In the genomic region with DNA sequence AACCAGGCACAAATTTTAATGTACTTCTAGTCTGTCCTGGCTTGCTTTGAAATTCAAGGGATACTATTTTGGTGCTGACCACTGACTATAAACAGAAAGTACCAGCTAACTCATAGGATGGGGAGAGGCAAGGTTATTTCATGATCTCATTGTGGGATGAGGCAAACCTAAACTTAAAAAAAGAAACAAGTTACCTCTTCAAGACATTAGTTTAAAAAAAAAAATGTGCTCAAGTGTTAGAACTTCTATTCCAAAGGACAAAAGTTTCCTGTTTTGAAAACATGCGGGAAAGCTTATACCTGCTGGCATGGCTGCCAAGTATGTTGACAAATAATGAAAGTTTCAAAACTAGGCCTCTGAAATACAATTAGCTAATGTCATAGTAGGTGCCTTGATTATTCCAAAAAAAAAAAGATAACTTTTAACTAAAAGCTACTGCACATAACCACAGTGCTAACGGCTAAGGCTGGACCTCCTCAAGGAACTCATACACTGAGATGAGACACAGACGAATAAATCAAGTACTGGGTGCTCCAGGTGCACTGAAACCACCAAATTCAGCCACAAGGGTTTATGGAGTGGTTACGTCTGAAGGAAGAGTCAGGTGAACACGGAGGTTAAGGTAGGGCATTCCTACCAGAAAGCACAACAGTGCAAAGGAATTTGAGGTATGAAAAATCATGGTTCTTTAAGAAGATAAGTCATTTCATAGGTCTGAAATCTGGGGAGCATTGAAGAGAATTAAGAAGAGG, we compare ENCODE assay signal across 1 cellular context.
TF ChIP-seq lines count a peak whose summit lies in the region.

No MANE protein-coding gene starts in this region.

TF ChIP-seq in WTC11, 78 proteins besides CTCF, POLR2A, EP300 and RAD21 (continued from another document):
- TF ChIP-seq MXD4 (CRISPR knock-in tag; IDR thresholded peaks at IDR 0.05; ENCODE audit: borderline replicate concordance): no peak
- TF ChIP-seq FOXP1 (CRISPR knock-in tag; IDR thresholded peaks at IDR 0.05; ENCODE audit: borderline replicate concordance): no peak
- TF ChIP-seq SMAD3 (CRISPR knock-in tag; IDR thresholded peaks at IDR 0.05; ENCODE audit: borderline replicate concordance): no peak
- TF ChIP-seq, protein P1, sequence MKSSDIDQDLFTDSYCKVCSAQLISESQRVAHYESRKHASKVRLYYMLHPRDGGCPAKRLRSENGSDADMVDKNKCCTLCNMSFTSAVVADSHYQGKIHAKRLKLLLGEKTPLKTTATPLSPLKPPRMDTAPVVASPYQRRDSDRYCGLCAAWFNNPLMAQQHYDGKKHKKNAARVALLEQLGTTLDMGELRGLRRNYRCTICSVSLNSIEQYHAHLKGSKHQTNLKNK (CRISPR knock-in tag; IDR thresholded peaks at IDR 0.05): no peak
- TF ChIP-seq NR3C1 (CRISPR knock-in tag; conservative IDR thresholded peaks at IDR 0.05; ENCODE audit: low read depth): no peak
- TF ChIP-seq, protein P2, sequence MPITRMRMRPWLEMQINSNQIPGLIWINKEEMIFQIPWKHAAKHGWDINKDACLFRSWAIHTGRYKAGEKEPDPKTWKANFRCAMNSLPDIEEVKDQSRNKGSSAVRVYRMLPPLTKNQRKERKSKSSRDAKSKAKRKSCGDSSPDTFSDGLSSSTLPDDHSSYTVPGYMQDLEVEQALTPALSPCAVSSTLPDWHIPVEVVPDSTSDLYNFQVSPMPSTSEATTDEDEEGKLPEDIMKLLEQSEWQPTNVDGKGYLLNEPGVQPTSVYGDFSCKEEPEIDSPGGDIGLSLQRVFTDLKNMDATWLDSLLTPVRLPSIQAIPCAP (CRISPR knock-in tag; IDR thresholded peaks at IDR 0.05): no peak
- TF ChIP-seq GTF2I (CRISPR knock-in tag; conservative IDR thresholded peaks at IDR 0.05): no peak
- TF ChIP-seq GABPB1 (CRISPR knock-in tag; IDR thresholded peaks at IDR 0.05): no peak
- TF ChIP-seq ZNF232 (CRISPR knock-in tag; IDR thresholded peaks at IDR 0.05): no peak
- TF ChIP-seq, protein P3, sequence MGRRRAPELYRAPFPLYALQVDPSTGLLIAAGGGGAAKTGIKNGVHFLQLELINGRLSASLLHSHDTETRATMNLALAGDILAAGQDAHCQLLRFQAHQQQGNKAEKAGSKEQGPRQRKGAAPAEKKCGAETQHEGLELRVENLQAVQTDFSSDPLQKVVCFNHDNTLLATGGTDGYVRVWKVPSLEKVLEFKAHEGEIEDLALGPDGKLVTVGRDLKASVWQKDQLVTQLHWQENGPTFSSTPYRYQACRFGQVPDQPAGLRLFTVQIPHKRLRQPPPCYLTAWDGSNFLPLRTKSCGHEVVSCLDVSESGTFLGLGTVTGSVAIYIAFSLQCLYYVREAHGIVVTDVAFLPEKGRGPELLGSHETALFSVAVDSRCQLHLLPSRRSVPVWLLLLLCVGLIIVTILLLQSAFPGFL (CRISPR knock-in tag; IDR thresholded peaks at IDR 0.05; ENCODE audit: borderline replicate concordance): no peak
- TF ChIP-seq RORB (CRISPR knock-in tag; IDR thresholded peaks at IDR 0.05): no peak
- TF ChIP-seq NR2C2 (CRISPR knock-in tag; IDR thresholded peaks at IDR 0.05): no peak
TF ChIP-seq in WTC11: peak in this region for 0.
